8 cellular contexts compared by ENCODE assay signal in the genomic region with DNA sequence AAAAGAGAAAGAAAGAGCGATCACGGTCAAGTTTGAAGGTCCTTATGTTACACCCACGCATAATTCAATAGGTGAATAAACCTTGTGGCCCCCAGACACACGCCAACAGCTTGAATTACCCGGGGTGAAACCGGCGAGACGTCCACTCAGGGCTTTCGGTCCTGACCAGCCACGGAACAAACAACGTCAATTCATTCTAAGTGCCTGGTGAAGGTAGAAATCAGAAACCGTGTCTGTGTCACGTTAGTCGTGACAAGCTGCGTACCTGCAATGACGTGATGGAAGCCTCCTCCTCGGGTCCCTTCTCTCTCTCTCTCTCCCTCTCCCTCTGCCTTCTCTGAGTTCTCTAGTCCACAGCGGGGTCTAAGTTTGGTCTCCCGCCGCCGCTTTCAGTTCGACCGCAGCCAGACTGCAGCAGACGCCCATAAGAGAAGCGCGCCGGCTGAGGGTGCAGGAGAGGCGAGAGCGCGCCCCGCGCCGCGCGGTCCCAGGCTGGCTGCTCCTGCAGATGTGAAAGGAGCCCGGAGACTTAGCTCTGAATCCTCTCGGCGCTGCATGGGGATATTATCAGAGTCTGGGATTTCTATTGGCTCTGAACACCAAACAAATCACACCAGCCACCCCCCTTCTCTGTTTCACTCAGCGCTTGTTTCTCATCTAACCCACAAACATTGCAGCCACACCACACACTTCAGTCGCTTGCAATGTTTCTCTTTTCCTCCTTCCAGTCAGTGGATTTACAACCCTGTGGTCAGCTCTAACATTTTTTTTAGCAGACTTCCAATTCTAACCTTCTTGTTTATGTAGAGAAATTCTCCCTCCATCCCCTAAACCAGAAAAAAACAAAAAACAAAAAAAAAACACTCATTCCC. TPM values are rescaled to one million over a fixed set of nuclear protein-coding genes. Genes with fewer than 3 reads are reported as not detected.
DNase-seq lines count a peak whose midpoint lies in the region; ATAC-seq and TF ChIP-seq lines count a peak whose summit lies in the region.

A gene (minus strand): TSS at position 537 of the 872 bp plus-strand sequence. CDS start 118,680 bp downstream, outside the sequence.

- H3K27me3 ChIP-seq in foreskin keratinocyte (peaks cover 26% of the 10 kb centered on the region), upper lobe of right lung (peaks cover 23% of the 10 kb centered on the region)

- H3K36me3 ChIP-seq in upper lobe of right lung: no peaks in the 10 kb centered on the region

- DNase-seq in stimulated activated naive CD4-positive, alpha-beta T cell treated with Interleukin-2 at 50 U/mL for 16 hours (lab: John Stamatoyannopoulos, UW): peak; percentile 26
- DNase-seq in stimulated activated naive CD4-positive, alpha-beta T cell (lab: John Stamatoyannopoulos, UW): no peak
- DNase-seq in NCI-H345 treated with DMSO at 0.1 percent for 48 hours (lab: John Stamatoyannopoulos, UW; ENCODE audit: unreplicated experiment): peak; percentile 53
- DNase-seq in activated T-helper 9 cell treated with anti-CD3 and anti-CD28 coated beads, Interleukin-2, amount 50 U/mL, for 16 hours (ENCODE audit: low read depth): peak; percentile 6
- peak; percentile 2 to 15 for DNase-seq in foreskin keratinocyte
- peak; percentile 78 for DNase-seq in non-pigmented ciliary epithelial cell (ENCODE audit: low read depth)
- DNase-seq in upper lobe of right lung: peak; percentile 73

- TF ChIP-seq CTCF in foreskin keratinocyte (conservative IDR thresholded peaks at IDR 0.05) (no peak), upper lobe of right lung (IDR thresholded peaks at IDR 0.05) (no peak)

- no peak within 1 kb of the TSS for H3K27ac ChIP-seq in foreskin keratinocyte
- H3K27ac ChIP-seq in upper lobe of right lung: no peak within 1 kb of the TSS

- ATAC-seq in HG02981 (IDR thresholded peaks at IDR 0.05; ENCODE audit: unreplicated experiment): peak; percentile 87
- ATAC-seq in foreskin keratinocyte: peak; percentile 86
- peak; percentile 85 for ATAC-seq in upper lobe of right lung

- peak within 1 kb of the TSS; percentile 51 for H3K4me3 ChIP-seq in upper lobe of right lung

- H3K9me3 ChIP-seq in upper lobe of right lung: no peaks in the 10 kb centered on the region

- H3K4me1 ChIP-seq in foreskin keratinocyte (no peaks in the 10 kb centered on the region), upper lobe of right lung (no peaks in the 10 kb centered on the region)

- intact Hi-C loops in upper lobe of right lung (cut with DNase I): no loop called here

RNA-seq across cellular contexts. Expression of the gene that starts here (rescaled TPM):
- not detected in 2 replicates for total RNA-seq in foreskin keratinocyte
- not detected in 2 replicates for polyA plus RNA-seq in foreskin keratinocyte
- total RNA-seq in upper lobe of right lung: 0.64 TPM

Comparison
In these comparisons a context has a peak if more than half of its experiments do, and no peak if none do; other contexts are left out.
1. DNase-seq: peak in stimulated activated naive CD4-positive, alpha-beta T cell treated with Interleukin-2 at 50 U/mL for 16 hours (single experiment), NCI-H345 treated with DMSO at 0.1 percent for 48 hours (single experiment), activated T-helper 9 cell treated with anti-CD3 and anti-CD28 coated beads, Interleukin-2, amount 50 U/mL, for 16 hours (single experiment) and non-pigmented ciliary epithelial cell (single experiment); none in stimulated activated naive CD4-positive, alpha-beta T cell (0 of 6).
2. Peak in DNase-seq and ATAC-seq in foreskin keratinocyte; RNA of the gene not detected or under 1 TPM.
3. Peak in DNase-seq, ATAC-seq and H3K4me3 ChIP-seq in upper lobe of right lung; RNA of the gene not detected or under 1 TPM.
4. Peak in every context shown above with its lines, with median percentiles within 50 percentile points of each other: ATAC-seq.